1 cellular context compared by ENCODE assay signal in the genomic region with DNA sequence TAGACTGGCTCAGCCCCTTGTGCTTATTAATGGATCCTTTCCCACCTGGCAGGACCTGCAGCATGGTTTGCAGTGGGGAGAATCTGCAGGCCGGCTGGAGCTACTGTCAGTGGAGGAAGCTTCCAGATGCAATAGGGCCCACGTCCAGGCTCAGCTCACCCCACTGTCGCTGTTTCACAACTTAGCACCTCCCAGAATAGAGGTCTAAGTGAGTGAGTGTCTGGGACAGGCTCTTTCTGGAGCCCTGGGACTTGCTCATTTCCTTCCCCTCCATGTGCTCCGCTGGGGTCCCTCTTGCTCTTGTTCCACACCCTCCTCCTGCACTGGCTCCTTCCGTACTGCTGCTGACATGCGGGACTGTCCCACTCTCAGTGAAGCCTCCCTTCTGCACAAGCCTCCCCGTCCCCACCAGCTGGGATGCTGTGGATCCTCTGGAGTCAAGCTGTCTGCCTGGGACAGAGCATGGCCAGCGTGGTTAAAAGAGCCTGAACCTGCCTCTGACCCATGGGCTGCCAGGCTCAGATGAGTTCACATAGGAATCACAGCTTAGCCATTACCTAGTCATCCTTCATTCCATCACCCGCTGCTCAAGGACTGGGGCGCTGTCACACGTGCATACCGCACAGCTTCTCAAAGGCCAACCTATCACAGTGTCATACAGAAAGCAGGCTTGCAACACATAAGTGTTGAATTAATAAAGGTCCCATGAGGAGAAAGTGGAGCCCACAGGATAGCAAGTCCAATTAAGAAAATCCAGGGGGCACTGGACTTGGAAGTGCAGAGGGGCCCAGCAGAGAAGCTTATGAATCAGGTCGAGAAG.
TF ChIP-seq lines count a peak whose summit lies in the region.

No MANE protein-coding gene starts in this region.

TF ChIP-seq in IMR-90, 13 proteins besides CTCF, POLR2A, EP300 and RAD21:
- TF ChIP-seq, protein P1, sequence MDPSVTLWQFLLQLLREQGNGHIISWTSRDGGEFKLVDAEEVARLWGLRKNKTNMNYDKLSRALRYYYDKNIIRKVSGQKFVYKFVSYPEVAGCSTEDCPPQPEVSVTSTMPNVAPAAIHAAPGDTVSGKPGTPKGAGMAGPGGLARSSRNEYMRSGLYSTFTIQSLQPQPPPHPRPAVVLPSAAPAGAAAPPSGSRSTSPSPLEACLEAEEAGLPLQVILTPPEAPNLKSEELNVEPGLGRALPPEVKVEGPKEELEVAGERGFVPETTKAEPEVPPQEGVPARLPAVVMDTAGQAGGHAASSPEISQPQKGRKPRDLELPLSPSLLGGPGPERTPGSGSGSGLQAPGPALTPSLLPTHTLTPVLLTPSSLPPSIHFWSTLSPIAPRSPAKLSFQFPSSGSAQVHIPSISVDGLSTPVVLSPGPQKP (IDR thresholded peaks at IDR 0.05; ENCODE audit: borderline replicate concordance, low read depth, low read length): no peak
- TF ChIP-seq RFX5 (IDR thresholded peaks at IDR 0.05; ENCODE audit: low read depth, low read length): no peak
- no peak for TF ChIP-seq CEBPB (IDR thresholded peaks at IDR 0.05; ENCODE audit: low read depth, low read length)
- TF ChIP-seq NFE2L2 (IDR thresholded peaks at IDR 0.05; ENCODE audit: low read depth, low read length): no peak
- no peak for TF ChIP-seq SMC3 (IDR thresholded peaks at IDR 0.05; ENCODE audit: low read depth, low read length)
- TF ChIP-seq MAFK (IDR thresholded peaks at IDR 0.05; ENCODE audit: low read depth, low read length): no peak
